In the genomic region with DNA sequence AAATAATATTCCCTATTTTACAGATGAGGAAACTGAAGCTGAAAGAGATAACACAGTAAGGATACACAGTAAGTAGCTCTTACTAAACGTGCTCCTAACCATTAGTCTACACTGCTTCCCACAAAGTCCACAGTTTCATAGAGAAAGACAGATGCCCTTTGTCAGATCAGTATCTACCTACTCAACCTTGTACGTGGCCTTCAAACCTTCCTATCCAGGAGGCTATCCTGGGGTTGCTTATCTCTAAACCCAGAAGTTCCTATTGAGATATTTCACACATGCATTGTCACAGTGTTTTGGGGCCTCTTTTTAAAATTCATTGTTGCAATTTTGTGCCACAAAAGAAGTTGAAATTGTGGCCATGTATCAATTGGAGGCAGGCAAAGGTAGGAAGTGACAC, we compare ENCODE assay signal across 23 cellular contexts.
"Had no signal": no experiment of that assay in that cellular context is flagged by ENCODE, and none has a peak within 500 bp of the region (broad histone marks: within the 10 kb centered on the region; RNA-seq: fewer than 3 reads in every experiment).

No MANE protein-coding gene starts in this region.

- DNase-seq: kidney glomerular epithelial cell; left cardiac atrium; left ventricle myocardium superior; lower lobe of right lung; mammary epithelial cell; mesenchymal stem cell; naive B cell; natural killer cell; pancreas; posterior cingulate gyrus; retina; right cardiac atrium; sigmoid colon; small intestine; spleen; stimulated activated CD4-positive, alpha-beta T cell treated with anti-CD3 and anti-CD28 coated beads, Interleukin-4, amount 100 ng/mL, for 24 hours; stimulated activated naive CD4-positive, alpha-beta T cell; uterus had no signal

- H3K9me3 ChIP-seq: lower lobe of right lung, pancreas, prostate gland, sigmoid colon, spleen, tibial nerve, uterus had no signal

- H3K4me1 ChIP-seq: lower lobe of right lung, pancreas, prostate gland, sigmoid colon, spleen, tibial nerve, uterus had no signal

- H3K4me3 ChIP-seq: hepatocyte, lower lobe of right lung, pancreas, prostate gland, sigmoid colon, spleen, tibial nerve, uterus had no signal

- ATAC-seq: left cardiac atrium; left lobe of liver; left ventricle myocardium superior; lower lobe of right lung; natural killer cell; pancreas; right cardiac atrium; stimulated activated effector memory CD8-positive, alpha-beta T cell treated with anti-CD3 and anti-CD28 coated beads, Interleukin-12 subunit alpha, Interleukin-12 subunit beta, amount 100 ng/mL, for 72 hours had no signal

- H3K36me3 ChIP-seq: lower lobe of right lung, pancreas, prostate gland, sigmoid colon, spleen, tibial nerve, uterus had no signal

- H3K27me3 ChIP-seq: hepatocyte, pancreas, sigmoid colon, spleen, tibial nerve, uterus had no signal

- H3K27ac ChIP-seq: hepatocyte, lower lobe of right lung, pancreas, prostate gland, sigmoid colon, spleen, tibial nerve, uterus had no signal
